In genomic region chr3:57594144-57594543, GRCh38 we compare ENCODE assay signal across 11 cellular contexts. TPM values are rescaled to one million over a fixed set of nuclear protein-coding genes. Genes with fewer than 3 reads are reported as not detected.
DNase-seq lines count a peak whose midpoint lies in the region; ATAC-seq and TF ChIP-seq lines count a peak whose summit lies in the region.
"Had no signal": no experiment of that assay in that cellular context is flagged by ENCODE, and none has a peak within 500 bp of the region (broad histone marks: within the 10 kb centered on the region; RNA-seq: fewer than 3 reads in every experiment).

No MANE protein-coding gene starts in this region.

- H3K27ac ChIP-seq in SU-DHL-6 (ENCODE audit: low read depth, low read length), result no peak overlapping the region
- peak overlapping the region; percentile 98 for H3K27ac ChIP-seq in psoas muscle

- no peak overlapping the region for H3K27ac Mint-ChIP-seq in T-helper 1 cell treated with Interleukin-12 subunit alpha and Interleukin-12 subunit beta and Interleukin-4 antibody, amounts not matched to agents 30 μg/mL and 1 μg/mL, for 36 hours
- peak overlapping the region; percentile 24 for H3K27ac Mint-ChIP-seq in endothelial cell (ENCODE audit: unreplicated experiment)

- H4K20me1 ChIP-seq in SU-DHL-6 (ENCODE audit: low read depth, low read length), result no peaks in the 10 kb centered on the region

- H3K4me3 ChIP-seq in SU-DHL-6 (ENCODE audit: insufficient read depth, low read length, poor library complexity, severe bottlenecking) (no peak overlapping the region), psoas muscle (peak overlapping the region; percentile 93)

- peaks cover 24% of the 10 kb centered on the region for H3K36me3 Mint-ChIP-seq in T-helper 1 cell treated with Interleukin-12 subunit alpha and Interleukin-12 subunit beta and Interleukin-4 antibody, amounts not matched to agents 30 μg/mL and 1 μg/mL, for 36 hours (ENCODE audit: low read depth)
- no peaks in the 10 kb centered on the region for H3K36me3 Mint-ChIP-seq in endothelial cell (ENCODE audit: low read depth, unreplicated experiment)

- 0 out of 2 replicates have a peak, but pooled peaks cover 3% of the 10 kb centered on the region for H3K36me3 ChIP-seq in SU-DHL-6 (ENCODE audit: low read length)
- H3K36me3 ChIP-seq in psoas muscle (ENCODE audit: insufficient read depth in 1 of 2, low read depth in 1 of 2), result no peaks in the 10 kb centered on the region
- H3K36me3 ChIP-seq: Peyer's patch had no signal

- H3K9me2 ChIP-seq in SU-DHL-6 (replicated peaks; ENCODE audit: insufficient read depth, low read length), result no peaks in the 10 kb centered on the region

- H3K4me1 ChIP-seq in psoas muscle, result peaks cover 44% of the 10 kb centered on the region

- peaks cover 36% of the 10 kb centered on the region for H3K4me1 Mint-ChIP-seq in T-helper 1 cell treated with Interleukin-12 subunit alpha and Interleukin-12 subunit beta and Interleukin-4 antibody, amounts not matched to agents 30 μg/mL and 1 μg/mL, for 36 hours (ENCODE audit: low read depth)
- peaks cover 28% of the 10 kb centered on the region for H3K4me1 Mint-ChIP-seq in endothelial cell (ENCODE audit: unreplicated experiment)

- TF ChIP-seq CTCF in SU-DHL-6 (IDR thresholded peaks at IDR 0.05; ENCODE audit: insufficient read depth, low read length, poor library complexity, severe bottlenecking) (no peak), endothelial cell (IDR thresholded peaks at IDR 0.05; ENCODE audit: unreplicated experiment) (no peak), psoas muscle (IDR thresholded peaks at IDR 0.05) (no peak)

- H3K79me2 ChIP-seq in SU-DHL-6 (ENCODE audit: insufficient read depth, low read length), result peaks cover 89% of the 10 kb centered on the region

- no peaks in the 10 kb centered on the region for H3K27me3 ChIP-seq in SU-DHL-6 (ENCODE audit: low read length)
- H3K27me3 ChIP-seq in psoas muscle (ENCODE audit: insufficient read depth in 3 of 3, low read length in 2 of 3), result no peaks in the 10 kb centered on the region
- H3K27me3 ChIP-seq: Peyer's patch had no signal

- H3K9me3 ChIP-seq in SU-DHL-6 (ENCODE audit: insufficient read depth, low read length) (no peaks in the 10 kb centered on the region), psoas muscle (no peaks in the 10 kb centered on the region)
- H3K9me3 ChIP-seq: Peyer's patch had no signal

- peak overlapping the region; percentile 98 for H3K4me2 ChIP-seq in SU-DHL-6 (ENCODE audit: low read depth, low read length, poor library complexity, severe bottlenecking)

- 71 to 81% (median 73%) methylated on average over 4 of the region's 4 CpGs for WGBS in psoas muscle, 3 donors

- H2AFZ ChIP-seq in SU-DHL-6 (ENCODE audit: low read depth, low read length, severe bottlenecking), result no peak overlapping the region

- no peaks in the 10 kb centered on the region for H3K27me3 Mint-ChIP-seq in T-helper 1 cell treated with Interleukin-12 subunit alpha and Interleukin-12 subunit beta and Interleukin-4 antibody, amounts not matched to agents 30 μg/mL and 1 μg/mL, for 36 hours (ENCODE audit: low read depth)
- peaks cover 15% of the 10 kb centered on the region for H3K27me3 Mint-ChIP-seq in endothelial cell (ENCODE audit: unreplicated experiment)

- no peak for DNase-seq in T-helper 1 cell
- DNase-seq in endothelial cell (ENCODE audit: low spot score), result no peak
- no peak for DNase-seq in psoas muscle
- DNase-seq in NCI-H226, result no peak
- DNase-seq: activated CD4-positive, alpha-beta T cell treated with anti-CD3 and anti-CD28 coated beads for 1 hour; NCI-H1694 had no signal

- H3F3A ChIP-seq in SU-DHL-6 (ENCODE audit: insufficient read depth), result peaks cover 24% of the 10 kb centered on the region

- no peaks in the 10 kb centered on the region for H3K9me3 Mint-ChIP-seq in T-helper 1 cell treated with Interleukin-12 subunit alpha and Interleukin-12 subunit beta and Interleukin-4 antibody, amounts not matched to agents 30 μg/mL and 1 μg/mL, for 36 hours
- no peaks in the 10 kb centered on the region for H3K9me3 Mint-ChIP-seq in endothelial cell (ENCODE audit: unreplicated experiment)

- no peak for ATAC-seq in psoas muscle
- ATAC-seq in GM18519 (IDR thresholded peaks at IDR 0.05; ENCODE audit: low FRiP score, unreplicated experiment), result no peak
- ATAC-seq in GM19351 (IDR thresholded peaks at IDR 0.05; ENCODE audit: unreplicated experiment), result no peak

- intact Hi-C loops in psoas muscle (cut with DNase I), result loop anchor here in 1 of 2 donors (10.0 kb wide), 1 partner anchor 101 kb away; the partner anchor contains the start of gene DENND6A

- no peak overlapping the region for H3K9ac ChIP-seq in SU-DHL-6 (ENCODE audit: low read length)

- H3K4me3 Mint-ChIP-seq in T-helper 1 cell treated with Interleukin-12 subunit alpha and Interleukin-12 subunit beta and Interleukin-4 antibody, amounts not matched to agents 30 μg/mL and 1 μg/mL, for 36 hours, result peak overlapping the region; percentile 56
- H3K4me3 Mint-ChIP-seq in endothelial cell (ENCODE audit: unreplicated experiment), result peak overlapping the region; percentile 75

RNA-seq across cellular contexts. Expression of gene ARF4, which starts 3.0 kb away (rescaled TPM):
- total RNA-seq in endothelial cell (ENCODE audit: unreplicated experiment) (161 TPM), psoas muscle (10 to 100 TPM; 37.7 to 76.7 (median 44.7) TPM)
- polyA plus RNA-seq in psoas muscle, result 100 to 1,000 TPM in 1 of 3 donors, 10 to 100 TPM in 2; 54.3 to 127 (median 96.1) TPM

RNA-seq across cellular contexts. Expression of gene PDE12, which starts 38.1 kb away (rescaled TPM):
- total RNA-seq in endothelial cell (ENCODE audit: unreplicated experiment), result 11.0 TPM
- total RNA-seq in psoas muscle, result 10 to 100 TPM; 11.8 to 20.6 (median 17.2) TPM
- polyA plus RNA-seq in psoas muscle, result 10 to 100 TPM in 1 of 3 donors, 1 to 10 TPM in 2; 5.9 to 16.3 (median 8.0) TPM

RNA-seq across cellular contexts. Expression of gene DNAH12, which starts 50.0 kb away (rescaled TPM):
- 0.85 TPM for total RNA-seq in endothelial cell (ENCODE audit: unreplicated experiment)
- under 1 TPM; 0.04 to 0.34 (median 0.08) TPM for total RNA-seq in psoas muscle
- under 1 TPM in 2 of 3 donors, not detected in 1; under 0.01 to 0.27 TPM for polyA plus RNA-seq in psoas muscle
